Comparison of ENCODE assay signal across 21 cellular contexts in the genomic region with DNA sequence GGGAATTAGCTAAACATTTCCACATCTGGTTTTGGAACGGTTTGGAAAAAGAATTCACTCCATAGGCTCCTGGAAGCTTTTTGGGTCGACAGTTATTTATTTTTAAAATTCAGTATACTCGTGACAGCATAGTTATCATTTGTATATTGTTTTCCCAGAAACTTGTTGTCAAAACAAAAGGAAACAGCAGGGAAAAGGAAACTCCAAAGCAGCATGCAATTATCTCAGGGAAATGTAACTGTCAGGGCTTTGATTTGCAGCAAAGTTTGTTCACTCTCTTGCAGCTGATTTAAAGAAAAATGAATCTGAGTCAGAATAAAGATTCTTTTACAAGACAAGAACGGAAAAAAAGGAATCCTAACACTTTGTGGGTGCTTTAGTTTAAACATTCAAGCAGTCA.
DNase-seq lines count a peak whose midpoint lies in the region; ATAC-seq and TF ChIP-seq lines count a peak whose summit lies in the region.
"Had no signal": no experiment of that assay in that cellular context is flagged by ENCODE, and none has a peak within 500 bp of the region (broad histone marks: within the 10 kb centered on the region; RNA-seq: fewer than 3 reads in every experiment).

No MANE protein-coding gene starts in this region.

- no peaks in the 10 kb centered on the region for H3K79me1 ChIP-seq in IMR-90 (ENCODE audit: low read depth in 1 of 2, low read length in 2 of 2)

- CTCF ChIA-PET in A673 (lab: Charles Lee) = no interaction called here
- CTCF ChIA-PET in IMR-90 (lab: Yijun Ruan, JAX) = interaction anchor here (1.6 kb wide), 1 partner anchor 14 kb away, joined by 3 read pairs; no protein-coding TSS in a partner anchor

- H2AK9ac ChIP-seq in IMR-90 (replicated peaks; ENCODE audit: low read depth, low read length, poor library complexity) = no peak overlapping the region

- H2BK120ac ChIP-seq in IMR-90 (ENCODE audit: low read depth, low read length) = no peak overlapping the region

- no peak overlapping the region for H2BK15ac ChIP-seq in IMR-90 (ENCODE audit: low read depth, low read length)

- no peak overlapping the region; the same call in 1 of the 2 replicates for H3K9ac ChIP-seq in IMR-90 (ENCODE audit: low read depth, low read length)

- no peaks in the 10 kb centered on the region for H4K20me1 ChIP-seq in IMR-90 (ENCODE audit: insufficient read depth, low read length)

- H3K27ac ChIP-seq in A673 (ENCODE audit: low read depth, low read length, poor library complexity, severe bottlenecking) (peak overlapping the region; percentile 47), IMR-90 (ENCODE audit: insufficient read depth, low read length) (no peak overlapping the region)
- H3K27ac ChIP-seq: C4-2B, psoas muscle had no signal

- no peak overlapping the region for H3K4ac ChIP-seq in IMR-90 (ENCODE audit: low read depth, low read length)

- H3K4me1 ChIP-seq in A673 (ENCODE audit: insufficient read depth, low read length, poor library complexity, severe bottlenecking) (peaks cover 12% of the 10 kb centered on the region), IMR-90 (ENCODE audit: control insufficient read depth, insufficient read depth, low read length) (peaks cover 3% of the 10 kb centered on the region; the same call in 1 of the 2 replicates)
- H3K4me1 ChIP-seq: psoas muscle had no signal

- in situ Hi-C loops in IMR-90 (cut with MboI; ENCODE audit: low sequenced_read_pairs) = no loop called here

- H3K9me1 ChIP-seq in IMR-90 (ENCODE audit: insufficient read depth, low read length) = peaks cover 6% of the 10 kb centered on the region; the same call in 1 of the 2 replicates

- dilution Hi-C loops in IMR-90 (cut with HindIII; ENCODE audit: low sequenced_read_pairs, unreplicated experiment) = no loop called here

- no peak overlapping the region for H2BK20ac ChIP-seq in IMR-90 (ENCODE audit: low read depth, low read length)

- H2AFZ ChIP-seq in IMR-90 (replicated peaks; ENCODE audit: low read length, poor library complexity) = no peak overlapping the region

- intact Hi-C loops in A673 (cut with micrococcal nuclease; ENCODE audit: unreplicated experiment) (no loop called here), IMR-90 (cut with micrococcal nuclease) (no loop called here), posterior vena cava (cut with DNase I) (no loop called here)

- ATAC-seq in IMR-90 (ENCODE audit: low read depth) (no peak), GM18870 (IDR thresholded peaks at IDR 0.05; ENCODE audit: unreplicated experiment) (no peak)
- ATAC-seq: natural killer cell, psoas muscle had no signal

- no peak overlapping the region for H4K5ac ChIP-seq in IMR-90 (ENCODE audit: low read depth, low read length)

- H3K9me3 ChIP-seq in A673 (ENCODE audit: low read depth, low read length, poor library complexity, severe bottlenecking) (no peaks in the 10 kb centered on the region), IMR-90 (ENCODE audit: control insufficient read depth, insufficient read depth, low read length) (0 out of 2 replicates have a peak, but pooled peaks cover 2% of the 10 kb centered on the region)
- H3K9me3 ChIP-seq: psoas muscle had no signal

- POLR2A ChIA-PET in A673 (lab: Charles Lee; ENCODE audit: low non-redundant PET) = no interaction called here
- POLR2A ChIA-PET in IMR-90 (lab: Charles Lee; ENCODE audit: unreplicated experiment) = interaction anchor here (0.6 kb wide), 1 partner anchor 18 kb away, joined by 5 read pairs; no protein-coding TSS in a partner anchor

- no peak overlapping the region for H4K8ac ChIP-seq in IMR-90 (ENCODE audit: low read depth in 2 of 2, low read length in 2 of 2)

- WGBS in IMR-90 (ENCODE audit: extremely low coverage in 2 of 2, insufficient read length in 1 of 2), 2 experiments = no CpG with 5 or more reads among the region's 4 CpGs

- H3K4me3 ChIP-seq in A673 (ENCODE audit: low read depth, low read length, poor library complexity, severe bottlenecking) (no peak overlapping the region), IMR-90 (ENCODE audit: insufficient read depth, low read depth, low read length) (no peak overlapping the region)
- H3K4me3 ChIP-seq: psoas muscle had no signal

- TF ChIP-seq CTCF in A673 (conservative IDR thresholded peaks at IDR 0.05; ENCODE audit: low read depth, low read length) (no peak), IMR-90 (conservative IDR thresholded peaks at IDR 0.05; ENCODE audit: low read depth, low read length) (no peak)

- no peak overlapping the region for H3K23ac ChIP-seq in IMR-90 (ENCODE audit: low read depth, low read length)

- H3K27me3 ChIP-seq in A673 (replicated peaks; ENCODE audit: insufficient read depth, low read depth, low read length, poor library complexity) (no peaks in the 10 kb centered on the region), IMR-90 (ENCODE audit: control insufficient read depth, insufficient read depth, low read length) (no peaks in the 10 kb centered on the region)

- no peak for TF ChIP-seq RAD21 in IMR-90 (IDR thresholded peaks at IDR 0.05; ENCODE audit: low read length)

- no peak for DNase-seq in A673 (ENCODE audit: low spot score)
- no peak for DNase-seq in IMR-90
- DNase-seq in amniotic epithelial cell (ENCODE audit: low read depth) = peak; percentile 30
- peak; percentile 32 for DNase-seq in left kidney (ENCODE audit: low read depth, low spot score)
- no peak for DNase-seq in SW480 (ENCODE audit: low spot score)
- DNase-seq in NCI-H748 (lab: John Stamatoyannopoulos, UW; ENCODE audit: unreplicated experiment) = no peak
- no peak for DNase-seq in posterior vena cava (ENCODE audit: low spot score)
- DNase-seq: activated CD4-positive, alpha-beta memory T cell treated with anti-CD3 and anti-CD28 coated beads for 36 hours; endodermal cell; foreskin fibroblast; hypothalamus; KBM-7; kidney; natural killer cell; NCI-H1105 treated with DMSO at 0.1 percent for 48 hours; NCI-H524 treated with DMSO at 0.1 percent for 48 hours; psoas muscle; SHP77; stimulated activated CD4-positive, alpha-beta T cell treated with anti-CD3 and anti-CD28 coated beads, Interleukin-4, amount 100 ng/mL, for 24 hours had no signal

- peak overlapping the region; percentile 34; the same call in 1 of the 2 replicates for H3K4me2 ChIP-seq in IMR-90 (ENCODE audit: low read depth, low read length)

- H3K56ac ChIP-seq in IMR-90 (ENCODE audit: extremely low read depth, insufficient read depth, low read length) = no peak overlapping the region

- H4K91ac ChIP-seq in IMR-90 (ENCODE audit: insufficient read depth, low read depth, low read length) = no peak overlapping the region

- no peak overlapping the region for H3K18ac ChIP-seq in IMR-90 (ENCODE audit: low read depth, low read length)

- H3K36me3 ChIP-seq in A673 (ENCODE audit: insufficient read depth, low read length, poor library complexity, severe bottlenecking) = no peaks in the 10 kb centered on the region
- H3K36me3 ChIP-seq in IMR-90 (ENCODE audit: control insufficient read depth, insufficient read depth, low read length) = no peaks in the 10 kb centered on the region

- BruUV-seq in A673 (replicated peaks; lab: Mats Ljungman, UMichigan) = no TSS peak
- no TSS peak for BruUV-seq in IMR-90 (replicated peaks; lab: Mats Ljungman, UMichigan)

- no peak overlapping the region for H2BK5ac ChIP-seq in IMR-90 (ENCODE audit: low read depth, low read length, poor library complexity, severe bottlenecking)

- H3K14ac ChIP-seq in IMR-90 (replicated peaks; ENCODE audit: low read depth, low read length) = no peak overlapping the region

- H2AK5ac ChIP-seq in IMR-90 (ENCODE audit: low read depth, low read length) = no peak overlapping the region

- TF ChIP-seq POLR2A in IMR-90 (IDR thresholded peaks at IDR 0.05; ENCODE audit: low read depth, low read length) = no peak

TF ChIP-seq in IMR-90, 13 proteins besides CTCF, POLR2A, EP300 and RAD21:
- TF ChIP-seq SMC3 (IDR thresholded peaks at IDR 0.05; ENCODE audit: low read depth, low read length) (no peak), CHD1 (IDR thresholded peaks at IDR 0.05; ENCODE audit: low read depth, low read length) (no peak), NFE2L2 (IDR thresholded peaks at IDR 0.05; ENCODE audit: low read depth, low read length) (no peak), MAZ (IDR thresholded peaks at IDR 0.05; ENCODE audit: borderline replicate concordance, low read depth, low read length) (no peak), MXI1 (IDR thresholded peaks at IDR 0.05; ENCODE audit: borderline replicate concordance, low read depth, low read length) (no peak), CEBPB (IDR thresholded peaks at IDR 0.05; ENCODE audit: low read depth, low read length) (no peak)
- TF ChIP-seq, protein P1, sequence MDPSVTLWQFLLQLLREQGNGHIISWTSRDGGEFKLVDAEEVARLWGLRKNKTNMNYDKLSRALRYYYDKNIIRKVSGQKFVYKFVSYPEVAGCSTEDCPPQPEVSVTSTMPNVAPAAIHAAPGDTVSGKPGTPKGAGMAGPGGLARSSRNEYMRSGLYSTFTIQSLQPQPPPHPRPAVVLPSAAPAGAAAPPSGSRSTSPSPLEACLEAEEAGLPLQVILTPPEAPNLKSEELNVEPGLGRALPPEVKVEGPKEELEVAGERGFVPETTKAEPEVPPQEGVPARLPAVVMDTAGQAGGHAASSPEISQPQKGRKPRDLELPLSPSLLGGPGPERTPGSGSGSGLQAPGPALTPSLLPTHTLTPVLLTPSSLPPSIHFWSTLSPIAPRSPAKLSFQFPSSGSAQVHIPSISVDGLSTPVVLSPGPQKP (IDR thresholded peaks at IDR 0.05; ENCODE audit: borderline replicate concordance, low read depth, low read length) = no peak
- TF ChIP-seq, protein P2, sequence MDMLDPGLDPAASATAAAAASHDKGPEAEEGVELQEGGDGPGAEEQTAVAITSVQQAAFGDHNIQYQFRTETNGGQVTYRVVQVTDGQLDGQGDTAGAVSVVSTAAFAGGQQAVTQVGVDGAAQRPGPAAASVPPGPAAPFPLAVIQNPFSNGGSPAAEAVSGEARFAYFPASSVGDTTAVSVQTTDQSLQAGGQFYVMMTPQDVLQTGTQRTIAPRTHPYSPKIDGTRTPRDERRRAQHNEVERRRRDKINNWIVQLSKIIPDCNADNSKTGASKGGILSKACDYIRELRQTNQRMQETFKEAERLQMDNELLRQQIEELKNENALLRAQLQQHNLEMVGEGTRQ (IDR thresholded peaks at IDR 0.05; ENCODE audit: low read depth, low read length) = no peak

Comparison
In these comparisons a context has a peak if more than half of its experiments do, and no peak if none do; other contexts are left out.
1. DNase-seq: peak in amniotic epithelial cell (single experiment) and left kidney (single experiment); none in A673 (single experiment), IMR-90 (single experiment), SW480 (single experiment), NCI-H748 (single experiment) and posterior vena cava (single experiment).